1 cellular context compared by ENCODE assay signal in the genomic region with DNA sequence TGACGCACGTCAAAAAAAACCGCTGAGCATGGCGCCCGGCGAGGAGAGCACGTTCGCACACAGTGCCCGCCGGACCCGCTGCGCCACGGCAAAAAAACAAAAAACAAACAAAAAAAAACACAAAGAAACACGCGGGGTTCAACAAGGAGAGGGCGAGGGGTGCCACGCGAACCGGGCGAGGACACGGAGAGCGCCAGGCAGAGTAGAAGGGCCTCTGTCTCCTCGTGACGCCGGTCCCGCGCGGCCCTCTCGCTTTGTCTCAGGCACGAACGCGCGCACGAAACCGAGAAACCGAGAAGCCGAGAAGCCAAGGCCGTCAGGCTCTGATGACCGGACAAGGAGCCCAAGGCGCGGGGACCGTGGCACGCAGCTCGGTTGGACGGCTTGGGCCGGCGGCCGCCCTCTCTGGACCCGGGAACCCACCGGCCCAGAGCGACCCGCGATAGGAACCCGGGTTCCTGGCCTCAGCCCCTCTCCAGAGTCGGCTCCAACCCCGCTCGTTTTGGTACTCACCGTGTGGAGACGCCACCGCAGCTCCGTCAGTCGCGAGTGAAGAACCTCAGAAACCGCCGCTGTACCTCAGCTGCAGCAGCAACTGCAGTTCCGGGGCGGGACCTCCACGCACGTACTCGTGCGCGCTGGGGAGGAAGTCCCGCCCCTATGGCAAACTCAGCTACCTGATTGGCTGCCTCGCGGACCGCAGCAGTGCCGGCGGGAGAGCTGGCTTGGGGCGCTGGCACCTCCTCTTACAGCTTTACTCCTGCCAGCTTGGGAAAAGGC.
TF ChIP-seq lines count a peak whose summit lies in the region.

A gene with protein sequence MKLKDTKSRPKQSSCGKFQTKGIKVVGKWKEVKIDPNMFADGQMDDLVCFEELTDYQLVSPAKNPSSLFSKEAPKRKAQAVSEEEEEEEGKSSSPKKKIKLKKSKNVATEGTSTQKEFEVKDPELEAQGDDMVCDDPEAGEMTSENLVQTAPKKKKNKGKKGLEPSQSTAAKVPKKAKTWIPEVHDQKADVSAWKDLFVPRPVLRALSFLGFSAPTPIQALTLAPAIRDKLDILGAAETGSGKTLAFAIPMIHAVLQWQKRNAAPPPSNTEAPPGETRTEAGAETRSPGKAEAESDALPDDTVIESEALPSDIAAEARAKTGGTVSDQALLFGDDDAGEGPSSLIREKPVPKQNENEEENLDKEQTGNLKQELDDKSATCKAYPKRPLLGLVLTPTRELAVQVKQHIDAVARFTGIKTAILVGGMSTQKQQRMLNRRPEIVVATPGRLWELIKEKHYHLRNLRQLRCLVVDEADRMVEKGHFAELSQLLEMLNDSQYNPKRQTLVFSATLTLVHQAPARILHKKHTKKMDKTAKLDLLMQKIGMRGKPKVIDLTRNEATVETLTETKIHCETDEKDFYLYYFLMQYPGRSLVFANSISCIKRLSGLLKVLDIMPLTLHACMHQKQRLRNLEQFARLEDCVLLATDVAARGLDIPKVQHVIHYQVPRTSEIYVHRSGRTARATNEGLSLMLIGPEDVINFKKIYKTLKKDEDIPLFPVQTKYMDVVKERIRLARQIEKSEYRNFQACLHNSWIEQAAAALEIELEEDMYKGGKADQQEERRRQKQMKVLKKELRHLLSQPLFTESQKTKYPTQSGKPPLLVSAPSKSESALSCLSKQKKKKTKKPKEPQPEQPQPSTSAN (minus strand): TSS at position 597 of the 780 bp plus-strand sequence. CDS start 1,460 bp downstream, outside the sequence.
A gene with protein sequence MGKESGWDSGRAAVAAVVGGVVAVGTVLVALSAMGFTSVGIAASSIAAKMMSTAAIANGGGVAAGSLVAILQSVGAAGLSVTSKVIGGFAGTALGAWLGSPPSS (plus strand): TSS at position 705 of the 780 bp plus-strand sequence. CDS start 15,628 bp downstream, outside the sequence.

TF ChIP-seq in HepG2, 621 proteins besides CTCF, POLR2A, EP300 and RAD21 (continued from another document and continues in another):
- TF ChIP-seq MXI1 (IDR thresholded peaks at IDR 0.05; ENCODE audit: borderline replicate concordance, low read depth, low read length) = peak; percentile 89; the same call in 2 of the 3 replicates
- peak; percentile 74; the same call in 1 of the 2 replicates for TF ChIP-seq ZNF501 (CRISPR knock-in tag; IDR thresholded peaks at IDR 0.05)
- TF ChIP-seq, protein P1, sequence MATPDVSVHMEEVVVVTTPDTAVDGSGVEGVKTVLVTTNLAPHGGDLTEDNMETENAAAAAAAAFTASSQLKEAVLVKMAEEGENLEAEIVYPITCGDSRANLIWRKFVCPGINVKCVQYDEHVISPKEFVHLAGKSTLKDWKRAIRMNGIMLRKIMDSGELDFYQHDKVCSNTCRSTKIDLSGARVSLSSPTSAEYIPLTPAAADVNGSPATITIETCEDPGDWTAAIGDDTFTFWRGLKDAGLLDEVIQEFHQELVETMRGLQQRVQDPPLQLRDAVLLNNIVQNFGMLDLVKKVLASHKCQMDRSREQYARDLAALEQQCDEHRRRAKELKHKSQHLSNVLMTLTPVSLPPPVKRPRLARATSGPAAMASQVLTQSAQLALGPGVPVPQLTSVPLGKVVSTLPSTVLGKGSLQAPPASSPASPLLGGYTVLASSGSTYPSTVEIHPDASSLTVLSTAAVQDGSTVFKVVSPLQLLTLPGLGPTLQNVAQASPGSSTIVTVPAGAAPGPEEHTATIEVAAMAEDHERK (CRISPR knock-in tag; IDR thresholded peaks at IDR 0.05; ENCODE audit: low read depth) = peak; percentile 67
- TF ChIP-seq ZNF605 (CRISPR knock-in tag; IDR thresholded peaks at IDR 0.05) = 0 out of 2 replicates have a peak, but pooled peaks have one; percentile 27
- TF ChIP-seq, protein P2, sequence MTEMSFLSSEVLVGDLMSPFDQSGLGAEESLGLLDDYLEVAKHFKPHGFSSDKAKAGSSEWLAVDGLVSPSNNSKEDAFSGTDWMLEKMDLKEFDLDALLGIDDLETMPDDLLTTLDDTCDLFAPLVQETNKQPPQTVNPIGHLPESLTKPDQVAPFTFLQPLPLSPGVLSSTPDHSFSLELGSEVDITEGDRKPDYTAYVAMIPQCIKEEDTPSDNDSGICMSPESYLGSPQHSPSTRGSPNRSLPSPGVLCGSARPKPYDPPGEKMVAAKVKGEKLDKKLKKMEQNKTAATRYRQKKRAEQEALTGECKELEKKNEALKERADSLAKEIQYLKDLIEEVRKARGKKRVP (CRISPR knock-in tag; IDR thresholded peaks at IDR 0.05) = no peak
- no peak for TF ChIP-seq ZNF780A (CRISPR knock-in tag; IDR thresholded peaks at IDR 0.05)
- TF ChIP-seq MED1 (CRISPR knock-in tag; IDR thresholded peaks at IDR 0.05) = no peak
- TF ChIP-seq SMAD1 (CRISPR knock-in tag; IDR thresholded peaks at IDR 0.05; ENCODE audit: borderline replicate concordance, low read depth) = no peak
- no peak for TF ChIP-seq ISL2 (CRISPR knock-in tag; IDR thresholded peaks at IDR 0.05)
- TF ChIP-seq, protein P3, sequence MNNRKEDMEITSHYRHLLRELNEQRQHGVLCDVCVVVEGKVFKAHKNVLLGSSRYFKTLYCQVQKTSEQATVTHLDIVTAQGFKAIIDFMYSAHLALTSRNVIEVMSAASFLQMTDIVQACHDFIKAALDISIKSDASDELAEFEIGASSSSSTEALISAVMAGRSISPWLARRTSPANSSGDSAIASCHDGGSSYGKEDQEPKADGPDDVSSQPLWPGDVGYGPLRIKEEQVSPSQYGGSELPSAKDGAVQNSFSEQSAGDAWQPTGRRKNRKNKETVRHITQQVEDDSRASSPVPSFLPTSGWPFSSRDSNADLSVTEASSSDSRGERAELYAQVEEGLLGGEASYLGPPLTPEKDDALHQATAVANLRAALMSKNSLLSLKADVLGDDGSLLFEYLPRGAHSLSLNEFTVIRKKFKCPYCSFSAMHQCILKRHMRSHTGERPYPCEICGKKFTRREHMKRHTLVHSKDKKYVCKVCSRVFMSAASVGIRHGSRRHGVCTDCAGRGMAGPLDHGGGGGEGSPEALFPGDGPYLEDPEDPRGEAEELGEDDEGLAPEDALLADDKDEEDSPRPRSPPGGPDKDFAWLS (CRISPR knock-in tag; IDR thresholded peaks at IDR 0.05; ENCODE audit: borderline replicate concordance) = no peak
- TF ChIP-seq CEBPG (CRISPR knock-in tag; IDR thresholded peaks at IDR 0.05) = no peak
- no peak for TF ChIP-seq ZNF235 (CRISPR knock-in tag; IDR thresholded peaks at IDR 0.05; ENCODE audit: borderline replicate concordance)
- TF ChIP-seq, protein P4, sequence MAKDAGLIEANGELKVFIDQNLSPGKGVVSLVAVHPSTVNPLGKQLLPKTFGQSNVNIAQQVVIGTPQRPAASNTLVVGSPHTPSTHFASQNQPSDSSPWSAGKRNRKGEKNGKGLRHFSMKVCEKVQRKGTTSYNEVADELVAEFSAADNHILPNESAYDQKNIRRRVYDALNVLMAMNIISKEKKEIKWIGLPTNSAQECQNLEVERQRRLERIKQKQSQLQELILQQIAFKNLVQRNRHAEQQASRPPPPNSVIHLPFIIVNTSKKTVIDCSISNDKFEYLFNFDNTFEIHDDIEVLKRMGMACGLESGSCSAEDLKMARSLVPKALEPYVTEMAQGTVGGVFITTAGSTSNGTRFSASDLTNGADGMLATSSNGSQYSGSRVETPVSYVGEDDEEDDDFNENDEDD (CRISPR knock-in tag; IDR thresholded peaks at IDR 0.05; ENCODE audit: borderline replicate concordance) = peak; percentile 94; the same call in 1 of the 2 replicates
- TF ChIP-seq WIZ (CRISPR knock-in tag; IDR thresholded peaks at IDR 0.05) = no peak
- TF ChIP-seq ZNF589 (CRISPR knock-in tag; conservative IDR thresholded peaks at IDR 0.05) = 0 out of 2 replicates have a peak, but pooled peaks have one; percentile 48
- TF ChIP-seq, protein P5, sequence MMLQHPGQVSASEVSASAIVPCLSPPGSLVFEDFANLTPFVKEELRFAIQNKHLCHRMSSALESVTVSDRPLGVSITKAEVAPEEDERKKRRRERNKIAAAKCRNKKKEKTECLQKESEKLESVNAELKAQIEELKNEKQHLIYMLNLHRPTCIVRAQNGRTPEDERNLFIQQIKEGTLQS (CRISPR knock-in tag; IDR thresholded peaks at IDR 0.05) = no peak
- TF ChIP-seq LCORL (IDR thresholded peaks at IDR 0.05) = no peak
- no peak for TF ChIP-seq LCORL (CRISPR knock-in tag; IDR thresholded peaks at IDR 0.05)
- TF ChIP-seq ZNF34 (CRISPR knock-in tag; IDR thresholded peaks at IDR 0.05; ENCODE audit: borderline replicate concordance) = no peak
- TF ChIP-seq NCOA1 (CRISPR knock-in tag; IDR thresholded peaks at IDR 0.05) = no peak
- TF ChIP-seq, protein P6, sequence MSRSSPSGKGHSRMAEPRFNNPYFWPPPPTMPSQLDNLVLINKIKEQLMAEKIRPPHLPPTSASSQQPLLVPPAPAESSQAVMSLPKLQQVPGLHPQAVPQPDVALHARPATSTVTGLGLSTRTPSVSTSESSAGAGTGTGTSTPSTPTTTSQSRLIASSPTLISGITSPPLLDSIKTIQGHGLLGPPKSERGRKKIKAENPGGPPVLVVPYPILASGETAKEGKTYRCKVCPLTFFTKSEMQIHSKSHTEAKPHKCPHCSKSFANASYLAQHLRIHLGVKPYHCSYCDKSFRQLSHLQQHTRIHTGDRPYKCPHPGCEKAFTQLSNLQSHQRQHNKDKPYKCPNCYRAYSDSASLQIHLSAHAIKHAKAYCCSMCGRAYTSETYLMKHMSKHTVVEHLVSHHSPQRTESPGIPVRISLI (CRISPR knock-in tag; IDR thresholded peaks at IDR 0.05; ENCODE audit: borderline replicate concordance) = no peak
- TF ChIP-seq ZNF772 (CRISPR knock-in tag; IDR thresholded peaks at IDR 0.05) = peak; percentile 55; the same call in 1 of the 2 replicates
- TF ChIP-seq, protein P7, sequence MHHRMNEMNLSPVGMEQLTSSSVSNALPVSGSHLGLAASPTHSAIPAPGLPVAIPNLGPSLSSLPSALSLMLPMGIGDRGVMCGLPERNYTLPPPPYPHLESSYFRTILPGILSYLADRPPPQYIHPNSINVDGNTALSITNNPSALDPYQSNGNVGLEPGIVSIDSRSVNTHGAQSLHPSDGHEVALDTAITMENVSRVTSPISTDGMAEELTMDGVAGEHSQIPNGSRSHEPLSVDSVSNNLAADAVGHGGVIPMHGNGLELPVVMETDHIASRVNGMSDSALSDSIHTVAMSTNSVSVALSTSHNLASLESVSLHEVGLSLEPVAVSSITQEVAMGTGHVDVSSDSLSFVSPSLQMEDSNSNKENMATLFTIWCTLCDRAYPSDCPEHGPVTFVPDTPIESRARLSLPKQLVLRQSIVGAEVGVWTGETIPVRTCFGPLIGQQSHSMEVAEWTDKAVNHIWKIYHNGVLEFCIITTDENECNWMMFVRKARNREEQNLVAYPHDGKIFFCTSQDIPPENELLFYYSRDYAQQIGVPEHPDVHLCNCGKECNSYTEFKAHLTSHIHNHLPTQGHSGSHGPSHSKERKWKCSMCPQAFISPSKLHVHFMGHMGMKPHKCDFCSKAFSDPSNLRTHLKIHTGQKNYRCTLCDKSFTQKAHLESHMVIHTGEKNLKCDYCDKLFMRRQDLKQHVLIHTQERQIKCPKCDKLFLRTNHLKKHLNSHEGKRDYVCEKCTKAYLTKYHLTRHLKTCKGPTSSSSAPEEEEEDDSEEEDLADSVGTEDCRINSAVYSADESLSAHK (CRISPR knock-in tag; IDR thresholded peaks at IDR 0.05; ENCODE audit: borderline replicate concordance) = no peak
- TF ChIP-seq FLYWCH1 (CRISPR knock-in tag; IDR thresholded peaks at IDR 0.05) = no peak
- TF ChIP-seq, protein P8, sequence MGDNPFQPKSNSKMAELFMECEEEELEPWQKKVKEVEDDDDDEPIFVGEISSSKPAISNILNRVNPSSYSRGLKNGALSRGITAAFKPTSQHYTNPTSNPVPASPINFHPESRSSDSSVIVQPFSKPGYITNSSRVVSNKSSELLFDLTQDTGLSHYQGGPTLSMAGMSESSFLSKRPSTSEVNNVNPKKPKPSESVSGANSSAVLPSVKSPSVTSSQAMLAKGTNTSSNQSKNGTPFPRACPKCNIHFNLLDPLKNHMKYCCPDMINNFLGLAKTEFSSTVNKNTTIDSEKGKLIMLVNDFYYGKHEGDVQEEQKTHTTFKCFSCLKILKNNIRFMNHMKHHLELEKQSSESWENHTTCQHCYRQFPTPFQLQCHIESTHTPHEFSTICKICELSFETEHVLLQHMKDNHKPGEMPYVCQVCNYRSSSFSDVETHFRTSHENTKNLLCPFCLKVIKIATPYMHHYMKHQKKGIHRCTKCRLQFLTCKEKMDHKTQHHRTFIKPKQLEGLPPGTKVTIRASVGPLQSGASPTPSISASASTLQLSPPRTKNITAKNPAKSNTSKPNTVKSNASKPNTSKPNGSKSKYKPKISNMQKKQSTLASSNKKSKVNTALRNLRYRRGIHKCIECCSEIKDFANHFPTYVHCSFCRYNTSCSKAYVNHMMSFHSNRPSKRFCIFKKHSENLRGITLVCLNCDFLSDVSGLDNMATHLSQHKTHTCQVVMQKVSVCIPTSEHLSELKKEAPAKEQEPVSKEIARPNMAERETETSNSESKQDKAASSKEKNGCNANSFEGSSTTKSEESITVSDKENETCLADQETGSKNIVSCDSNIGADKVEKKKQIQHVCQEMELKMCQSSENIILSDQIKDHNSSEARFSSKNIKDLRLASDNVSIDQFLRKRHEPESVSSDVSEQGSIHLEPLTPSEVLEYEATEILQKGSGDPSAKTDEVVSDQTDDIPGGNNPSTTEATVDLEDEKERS (CRISPR knock-in tag; IDR thresholded peaks at IDR 0.05) = peak; percentile 55; the same call in 1 of the 2 replicates
- TF ChIP-seq NFIB (CRISPR knock-in tag; IDR thresholded peaks at IDR 0.05; ENCODE audit: borderline replicate concordance) = no peak
- no peak for TF ChIP-seq ZNF180 (CRISPR knock-in tag; IDR thresholded peaks at IDR 0.05; ENCODE audit: borderline replicate concordance, low read depth)
- peak; percentile 48; the same call in 1 of the 2 replicates for TF ChIP-seq KDM2A (CRISPR knock-in tag; IDR thresholded peaks at IDR 0.05; ENCODE audit: borderline replicate concordance, low read depth)
- no peak for TF ChIP-seq PAF1 (CRISPR knock-in tag; IDR thresholded peaks at IDR 0.05)
- TF ChIP-seq, protein P9, sequence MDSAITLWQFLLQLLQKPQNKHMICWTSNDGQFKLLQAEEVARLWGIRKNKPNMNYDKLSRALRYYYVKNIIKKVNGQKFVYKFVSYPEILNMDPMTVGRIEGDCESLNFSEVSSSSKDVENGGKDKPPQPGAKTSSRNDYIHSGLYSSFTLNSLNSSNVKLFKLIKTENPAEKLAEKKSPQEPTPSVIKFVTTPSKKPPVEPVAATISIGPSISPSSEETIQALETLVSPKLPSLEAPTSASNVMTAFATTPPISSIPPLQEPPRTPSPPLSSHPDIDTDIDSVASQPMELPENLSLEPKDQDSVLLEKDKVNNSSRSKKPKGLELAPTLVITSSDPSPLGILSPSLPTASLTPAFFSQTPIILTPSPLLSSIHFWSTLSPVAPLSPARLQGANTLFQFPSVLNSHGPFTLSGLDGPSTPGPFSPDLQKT (CRISPR knock-in tag; IDR thresholded peaks at IDR 0.05; ENCODE audit: borderline replicate concordance) = no peak
- TF ChIP-seq ZNF441 (CRISPR knock-in tag; IDR thresholded peaks at IDR 0.05; ENCODE audit: borderline replicate concordance) = 0 out of 2 replicates have a peak, but pooled peaks have one; percentile 9
